In the genomic region with DNA sequence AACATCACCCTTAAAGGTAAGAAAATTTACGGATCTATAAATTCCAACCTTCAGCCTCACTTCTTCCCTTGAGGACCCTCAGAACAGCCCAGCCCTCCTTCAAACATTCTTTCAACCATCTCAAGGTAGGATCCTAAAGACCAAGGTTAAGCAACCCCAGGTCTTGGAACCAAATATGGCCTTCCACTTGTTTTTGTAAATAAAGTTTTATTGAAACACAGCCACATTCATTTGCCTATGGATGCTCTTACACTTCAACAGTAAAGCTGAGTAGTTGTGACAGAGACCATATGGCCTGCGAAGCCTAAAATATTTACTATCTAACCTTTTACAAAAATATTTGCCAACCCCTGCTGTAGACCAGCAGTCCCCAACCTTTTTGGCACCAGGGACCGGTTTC, we compare ENCODE assay signal across 1 cellular context.
TF ChIP-seq lines count a peak whose summit lies in the region.

No MANE protein-coding gene starts in this region.

TF ChIP-seq in K562, 482 proteins besides CTCF, POLR2A, EP300 and RAD21 (continued from another document):
- TF ChIP-seq, protein P1, sequence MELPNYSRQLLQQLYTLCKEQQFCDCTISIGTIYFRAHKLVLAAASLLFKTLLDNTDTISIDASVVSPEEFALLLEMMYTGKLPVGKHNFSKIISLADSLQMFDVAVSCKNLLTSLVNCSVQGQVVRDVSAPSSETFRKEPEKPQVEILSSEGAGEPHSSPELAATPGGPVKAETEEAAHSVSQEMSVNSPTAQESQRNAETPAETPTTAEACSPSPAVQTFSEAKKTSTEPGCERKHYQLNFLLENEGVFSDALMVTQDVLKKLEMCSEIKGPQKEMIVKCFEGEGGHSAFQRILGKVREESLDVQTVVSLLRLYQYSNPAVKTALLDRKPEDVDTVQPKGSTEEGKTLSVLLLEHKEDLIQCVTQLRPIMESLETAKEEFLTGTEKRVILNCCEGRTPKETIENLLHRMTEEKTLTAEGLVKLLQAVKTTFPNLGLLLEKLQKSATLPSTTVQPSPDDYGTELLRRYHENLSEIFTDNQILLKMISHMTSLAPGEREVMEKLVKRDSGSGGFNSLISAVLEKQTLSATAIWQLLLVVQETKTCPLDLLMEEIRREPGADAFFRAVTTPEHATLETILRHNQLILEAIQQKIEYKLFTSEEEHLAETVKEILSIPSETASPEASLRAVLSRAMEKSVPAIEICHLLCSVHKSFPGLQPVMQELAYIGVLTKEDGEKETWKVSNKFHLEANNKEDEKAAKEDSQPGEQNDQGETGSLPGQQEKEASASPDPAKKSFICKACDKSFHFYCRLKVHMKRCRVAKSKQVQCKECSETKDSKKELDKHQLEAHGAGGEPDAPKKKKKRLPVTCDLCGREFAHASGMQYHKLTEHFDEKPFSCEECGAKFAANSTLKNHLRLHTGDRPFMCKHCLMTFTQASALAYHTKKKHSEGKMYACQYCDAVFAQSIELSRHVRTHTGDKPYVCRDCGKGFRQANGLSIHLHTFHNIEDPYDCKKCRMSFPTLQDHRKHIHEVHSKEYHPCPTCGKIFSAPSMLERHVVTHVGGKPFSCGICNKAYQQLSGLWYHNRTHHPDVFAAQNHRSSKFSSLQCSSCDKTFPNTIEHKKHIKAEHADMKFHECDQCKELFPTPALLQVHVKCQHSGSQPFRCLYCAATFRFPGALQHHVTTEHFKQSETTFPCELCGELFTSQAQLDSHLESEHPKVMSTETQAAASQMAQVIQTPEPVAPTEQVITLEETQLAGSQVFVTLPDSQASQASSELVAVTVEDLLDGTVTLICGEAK (IDR thresholded peaks at IDR 0.05), result peak; percentile 85
- TF ChIP-seq, protein P1 (CRISPR knock-in tag; IDR thresholded peaks at IDR 0.05), result 0 out of 2 replicates have a peak, but pooled peaks have one; percentile 57
